In genomic region chr7:25765110-25765509, GRCh38 we compare ENCODE assay signal across 19 cellular contexts.
DNase-seq lines count a peak whose midpoint lies in the region; ATAC-seq, FAIRE-seq and TF ChIP-seq lines count a peak whose summit lies in the region.
"Had no signal": no experiment of that assay in that cellular context is flagged by ENCODE, and none has a peak within 500 bp of the region (broad histone marks: within the 10 kb centered on the region; RNA-seq: fewer than 3 reads in every experiment).

No MANE protein-coding gene starts in this region.

- H3K27ac ChIP-seq in gastrocnemius medialis = peak overlapping the region; percentile 77 to 93 (median 84)
- H3K27ac ChIP-seq: 22Rv1, HL-60 had no signal

- in situ Hi-C loops in G401 (cut with HindIII; ENCODE audit: low sequenced_read_pairs) = no loop called here
- in situ Hi-C loops in gastrocnemius medialis (cut with MboI; ENCODE audit: low sequenced_read_pairs in 4 of 4) = loop anchor here in 1 of 4 donors (5.0 to 25.0 kb wide), 2 partner anchors 98 to 1422 kb away; partner anchors contain the start of gene HOXA11

- H3K4me3 Mint-ChIP-seq in nephron progenitor cell = no peak overlapping the region
- H3K4me3 Mint-ChIP-seq: CD14-positive monocyte; CD8-positive, alpha-beta T cell; HFFc6 had no signal

- H3K4me1 Mint-ChIP-seq in nephron progenitor cell = peaks cover 80% of the 10 kb centered on the region
- H3K4me1 Mint-ChIP-seq: CD14-positive monocyte had no signal

- no peak for TF ChIP-seq POLR2A in gastrocnemius medialis (IDR thresholded peaks at IDR 0.05)

- peaks cover 11% of the 10 kb centered on the region for H3K27me3 Mint-ChIP-seq in nephron progenitor cell (ENCODE audit: low read depth, poor library complexity)

- H3K36me3 ChIP-seq in bronchial epithelial cell (ENCODE audit: control insufficient read depth, insufficient read depth, low read length) = no peaks in the 10 kb centered on the region
- no peaks in the 10 kb centered on the region for H3K36me3 ChIP-seq in gastrocnemius medialis

- peak; percentile 36 for DNase-seq in G401 (ENCODE audit: low spot score)
- DNase-seq in bronchial epithelial cell (ENCODE audit: low read depth) = peak; percentile 28
- no peak for DNase-seq in nephron progenitor cell
- DNase-seq in gastrocnemius medialis = no peak
- no peak for DNase-seq in SKM-1 treated with dmso at 0.1 percent for 144 hours (lab: John Stamatoyannopoulos, UW; ENCODE audit: unreplicated experiment)
- no peak for DNase-seq in activated CD4-positive, alpha-beta T cell treated with anti-CD3 and anti-CD28 coated beads for 48 hours
- no peak for DNase-seq in NCI-H82 (lab: John Stamatoyannopoulos, UW)
- DNase-seq in globus pallidus (ENCODE audit: low spot score) = no peak
- DNase-seq: CD8-positive, alpha-beta T cell; COR-L47; DMS153; EL; GF-D8; HCEC 1CT; HFFc6 had no signal

- peak; percentile 34 to 51 for ATAC-seq in gastrocnemius medialis
- ATAC-seq: CD8-positive, alpha-beta T cell had no signal

- no peaks in the 10 kb centered on the region for H3K9me3 ChIP-seq in gastrocnemius medialis

- H3K27me3 ChIP-seq in bronchial epithelial cell (ENCODE audit: control insufficient read depth, insufficient read depth, low read length) (no peaks in the 10 kb centered on the region), gastrocnemius medialis (no peaks in the 10 kb centered on the region)

- intact Hi-C loops in gastrocnemius medialis (cut with DNase I; ENCODE audit: low total_unique reads) = loop anchor here (10.0 kb wide), 1 partner anchor 1400 kb away; the partner anchor contains the start of gene HOXA9

- H3K27ac Mint-ChIP-seq in nephron progenitor cell = peak overlapping the region; percentile 91
- H3K27ac Mint-ChIP-seq: CD14-positive monocyte; CD8-positive, alpha-beta T cell; HFFc6 had no signal

- no peak overlapping the region for H3K4me3 ChIP-seq in bronchial epithelial cell (ENCODE audit: low read depth, low read length)
- no peak overlapping the region for H3K4me3 ChIP-seq in gastrocnemius medialis

- peaks cover 20 to 24% of the 10 kb centered on the region in 2 donors for H3K4me1 ChIP-seq in gastrocnemius medialis

- no peaks in the 10 kb centered on the region for H3K36me3 Mint-ChIP-seq in nephron progenitor cell (ENCODE audit: low read depth)
- H3K36me3 Mint-ChIP-seq: CD14-positive monocyte; CD8-positive, alpha-beta T cell had no signal

- FAIRE-seq in bronchial epithelial cell (lab: Jason Lieb, UNC) = no peak
- FAIRE-seq: D721Med had no signal

- H3K9me3 Mint-ChIP-seq in nephron progenitor cell = peaks cover 4% of the 10 kb centered on the region
- H3K9me3 Mint-ChIP-seq: CD8-positive, alpha-beta T cell had no signal

- TF ChIP-seq CTCF in bronchial epithelial cell (IDR thresholded peaks at IDR 0.05; ENCODE audit: insufficient read depth, low read length, severe bottlenecking) (no peak), nephron progenitor cell (IDR thresholded peaks at IDR 0.05) (no peak), gastrocnemius medialis (IDR thresholded peaks at IDR 0.05 in 4 of 5, conservative IDR thresholded peaks at IDR 0.05 in 1 of 5) (no peak)

Comparison
In these comparisons a context has a peak if more than half of its experiments do, and no peak if none do; other contexts are left out.
1. DNase-seq: peak in G401 (single experiment) and bronchial epithelial cell (single experiment); none in nephron progenitor cell (single experiment), gastrocnemius medialis (0 of 2), SKM-1 treated with dmso at 0.1 percent for 144 hours (single experiment), activated CD4-positive, alpha-beta T cell treated with anti-CD3 and anti-CD28 coated beads for 48 hours (single experiment), NCI-H82 (single experiment) and globus pallidus (single experiment).